Comparison of ENCODE assay signal across 8 cellular contexts in genomic region chr3:131543714-131544113, GRCh38. TPM values are rescaled to one million over a fixed set of nuclear protein-coding genes. Genes with fewer than 3 reads are reported as not detected.
A peak's percentile ranks its signal among the peaks of the same experiment; 100 is the strongest.
DNase-seq lines count a peak whose midpoint lies in the region; ATAC-seq and TF ChIP-seq lines count a peak whose summit lies in the region.

No MANE protein-coding gene starts in this region.

- peaks cover 28% of the 10 kb centered on the region for H3K27me3 Mint-ChIP-seq in activated CD8-positive, alpha-beta memory T cell treated with anti-CD3 and anti-CD28 coated beads, Interleukin-2, amount 10 ng/mL, durations not matched to agents 7 days and 5 days
- peaks cover 18 to 22% of the 10 kb centered on the region in 2 donors for H3K27me3 Mint-ChIP-seq in CD4-positive, alpha-beta memory T cell

- POLR2A ChIA-PET in CD4-positive, alpha-beta memory T cell (lab: Charles Lee; ENCODE audit: partially characterized antibody) = no interaction called here

- no peak overlapping the region for H3K4me3 Mint-ChIP-seq in activated CD8-positive, alpha-beta memory T cell treated with anti-CD3 and anti-CD28 coated beads, Interleukin-2, amount 10 ng/mL, durations not matched to agents 7 days and 5 days
- H3K4me3 Mint-ChIP-seq in CD4-positive, alpha-beta memory T cell = no peak overlapping the region

- in situ Hi-C loops in G401 (cut with HindIII; ENCODE audit: low sequenced_read_pairs) = no loop called here

- no peak for TF ChIP-seq CTCF in sigmoid colon (IDR thresholded peaks at IDR 0.05)

- TF ChIP-seq POLR2A in sigmoid colon (IDR thresholded peaks at IDR 0.05) = no peak

- H3K4me1 Mint-ChIP-seq in activated CD8-positive, alpha-beta memory T cell treated with anti-CD3 and anti-CD28 coated beads, Interleukin-2, amount 10 ng/mL, durations not matched to agents 7 days and 5 days = no peaks in the 10 kb centered on the region
- no peaks in the 10 kb centered on the region for H3K4me1 Mint-ChIP-seq in CD4-positive, alpha-beta memory T cell

- no peak overlapping the region for H3K4me3 ChIP-seq in sigmoid colon
- H3K4me3 ChIP-seq in CD4-positive, alpha-beta memory T cell (ENCODE audit: low read length in 2 of 2) = no peak overlapping the region

- peaks cover 0 to 26% (median 13%) of the 10 kb centered on the region in 4 donors for H3K4me1 ChIP-seq in sigmoid colon
- no peaks in the 10 kb centered on the region for H3K4me1 ChIP-seq in CD4-positive, alpha-beta memory T cell (ENCODE audit: insufficient read depth, low read length)

- DNase-seq in G401 (ENCODE audit: low spot score) = peak; percentile 38
- DNase-seq in cardiac septum (ENCODE audit: low spot score) = peak; percentile 83
- peak; percentile 84 for DNase-seq in sigmoid colon
- DNase-seq in activated CD8-positive, alpha-beta memory T cell treated with anti-CD3 and anti-CD28 coated beads, Interleukin-2, amount 10 ng/mL, durations not matched to agents 7 days and 5 days = no peak
- DNase-seq in epidermal melanocyte (ENCODE audit: insufficient read length, low spot score) = no peak
- DNase-seq in CD4-positive, alpha-beta memory T cell = no peak

- H3K36me3 ChIP-seq in sigmoid colon = no peaks in the 10 kb centered on the region
- H3K36me3 ChIP-seq in CD4-positive, alpha-beta memory T cell (ENCODE audit: insufficient read depth, low read length) = no peaks in the 10 kb centered on the region

- ATAC-seq in SK-N-SH treated with all-trans-retinoic acid at 6 μM for 48 hours (peak; percentile 89), GM18517 (IDR thresholded peaks at IDR 0.05; ENCODE audit: unreplicated experiment) (no peak)
- no peak for ATAC-seq in activated CD8-positive, alpha-beta memory T cell treated with anti-CD3 and anti-CD28 coated beads, Interleukin-2, amount 10 ng/mL, durations not matched to agents 7 days and 5 days

- H3K27ac Mint-ChIP-seq in activated CD8-positive, alpha-beta memory T cell treated with anti-CD3 and anti-CD28 coated beads, Interleukin-2, amount 10 ng/mL, durations not matched to agents 7 days and 5 days = no peak overlapping the region
- no peak overlapping the region for H3K27ac Mint-ChIP-seq in CD4-positive, alpha-beta memory T cell

- peak overlapping the region in 2 of 4 donors; percentile 12 to 52 for H3K27ac ChIP-seq in sigmoid colon
- no peak overlapping the region for H3K27ac ChIP-seq in CD4-positive, alpha-beta memory T cell (ENCODE audit: low read depth, low read length)

- H3K9me3 Mint-ChIP-seq in activated CD8-positive, alpha-beta memory T cell treated with anti-CD3 and anti-CD28 coated beads, Interleukin-2, amount 10 ng/mL, durations not matched to agents 7 days and 5 days (ENCODE audit: low read depth) = no peaks in the 10 kb centered on the region
- peaks cover 0 to under 1% (median 0%) of the 10 kb centered on the region in 8 donors for H3K9me3 Mint-ChIP-seq in CD4-positive, alpha-beta memory T cell

- no peak for TF ChIP-seq EP300 in sigmoid colon (IDR thresholded peaks at IDR 0.05)

- H3K36me3 Mint-ChIP-seq in activated CD8-positive, alpha-beta memory T cell treated with anti-CD3 and anti-CD28 coated beads, Interleukin-2, amount 10 ng/mL, durations not matched to agents 7 days and 5 days = no peaks in the 10 kb centered on the region
- no peaks in the 10 kb centered on the region for H3K36me3 Mint-ChIP-seq in CD4-positive, alpha-beta memory T cell

- CTCF ChIA-PET in activated CD8-positive, alpha-beta memory T cell treated with anti-CD3 and anti-CD28 coated beads, Interleukin-2, amount 10 ng/mL, durations not matched to agents 7 days and 5 days (lab: Charles Lee) = no interaction called here
- CTCF ChIA-PET in CD4-positive, alpha-beta memory T cell (lab: Charles Lee; ENCODE audit: partially characterized antibody) = interaction anchor here (0.8 kb wide), 1 partner anchor 13 kb away, joined by 3 read pairs; no protein-coding TSS in a partner anchor

- intact Hi-C loops in cardiac septum (cut with DNase I) (loop anchor here (10.0 kb wide), 2 partner anchors 251 to 481 kb away; no protein-coding TSS in a partner anchor), sigmoid colon (cut with DNase I) (no loop called here)
- intact Hi-C loops in CD4-positive, alpha-beta memory T cell (cut with micrococcal nuclease) = no loop called here

- no peaks in the 10 kb centered on the region for H3K27me3 ChIP-seq in sigmoid colon
- H3K27me3 ChIP-seq in CD4-positive, alpha-beta memory T cell (ENCODE audit: insufficient read depth, low read length) = peaks cover 4% of the 10 kb centered on the region

- H3K9me3 ChIP-seq in sigmoid colon = no peaks in the 10 kb centered on the region
- no peaks in the 10 kb centered on the region for H3K9me3 ChIP-seq in CD4-positive, alpha-beta memory T cell (ENCODE audit: control insufficient read depth in 1 of 2, low read length in 2 of 2)

TF ChIP-seq in SK-N-SH treated with all-trans-retinoic acid at 6 μM for 48 hours, 23 proteins besides CTCF, POLR2A, EP300 and RAD21:
- TF ChIP-seq CSDC2 (CRISPR knock-in tag; IDR thresholded peaks at IDR 0.05) (0 out of 2 replicates have a peak, but pooled peaks have one; percentile 12), ZFP3 (CRISPR knock-in tag; IDR thresholded peaks at IDR 0.05) (0 out of 2 replicates have a peak, but pooled peaks have one; percentile 26), CSRNP3 (CRISPR knock-in tag; IDR thresholded peaks at IDR 0.05) (no peak)

RNA-seq across cellular contexts. Expression of gene MRPL3, which starts 40.9 kb away (rescaled TPM):
- 230 and 293 TPM in 2 replicates for total RNA-seq in G401 (2014; rRNA removed; shearing (Covaris generic))
- total RNA-seq in cardiac septum (47.7 TPM), sigmoid colon (10 to 100 TPM; 61.8 to 86.9 (median 69.3) TPM)
- 10 to 100 TPM; 72.7 to 85.3 (median 82.2) TPM for polyA plus RNA-seq in sigmoid colon
- 10 to 100 TPM; 64.1 to 98.0 TPM for total RNA-seq in activated CD8-positive, alpha-beta memory T cell treated with anti-CD3 and anti-CD28 coated beads, Interleukin-2, amount 10 ng/mL, durations not matched to agents 7 days and 5 days
- 10 to 100 TPM; 45.8 to 48.1 TPM for total RNA-seq in CD4-positive, alpha-beta memory T cell
- polyA plus RNA-seq in CD4-positive, alpha-beta memory T cell = 100 to 1,000 TPM in 1 of 2 donors, 10 to 100 TPM in 1; 82.5 to 110 TPM

Comparison
In these comparisons a context has a peak if more than half of its experiments do, and no peak if none do; other contexts are left out.
1. DNase-seq: peak in G401 (single experiment), cardiac septum (single experiment) and sigmoid colon (single experiment); none in activated CD8-positive, alpha-beta memory T cell treated with anti-CD3 and anti-CD28 coated beads, Interleukin-2, amount 10 ng/mL, durations not matched to agents 7 days and 5 days (single experiment), epidermal melanocyte (single experiment) and CD4-positive, alpha-beta memory T cell (0 of 5).